ENCODE assay signal across 2 cellular contexts in genomic region chr3:155323063-155323666, GRCh38.
A peak's percentile ranks its signal among the peaks of the same experiment; 100 is the strongest.
TF ChIP-seq lines count a peak whose summit lies in the region.

No MANE protein-coding gene starts in this region.

TF ChIP-seq in IMR-90, 13 proteins besides CTCF, POLR2A, EP300 and RAD21:
- peak; percentile 94 for TF ChIP-seq SMC3 (IDR thresholded peaks at IDR 0.05; ENCODE audit: low read depth, low read length)
- no peak for TF ChIP-seq MAFK (IDR thresholded peaks at IDR 0.05; ENCODE audit: low read depth, low read length)

TF ChIP-seq in HepG2, 621 proteins besides CTCF, POLR2A, EP300 and RAD21:
- no peak for TF ChIP-seq IKZF5 (CRISPR knock-in tag; IDR thresholded peaks at IDR 0.05)
- TF ChIP-seq ARID3A (IDR thresholded peaks at IDR 0.05; ENCODE audit: low read depth, low read length): 0 out of 2 replicates have a peak, but pooled peaks have one; percentile 20
- peak; percentile 90 for TF ChIP-seq STAG1 (CRISPR knock-in tag; IDR thresholded peaks at IDR 0.05)
- TF ChIP-seq SMAD9 (CRISPR knock-in tag; IDR thresholded peaks at IDR 0.05): no peak
- no peak for TF ChIP-seq SETDB1 (CRISPR knock-in tag; IDR thresholded peaks at IDR 0.05; ENCODE audit: borderline replicate concordance)
- peak; percentile 64 for TF ChIP-seq MNT (IDR thresholded peaks at IDR 0.05)
- no peak for TF ChIP-seq ZBTB4 (CRISPR knock-in tag; IDR thresholded peaks at IDR 0.05; ENCODE audit: borderline replicate concordance)
- TF ChIP-seq SMC3 (IDR thresholded peaks at IDR 0.05; ENCODE audit: low read length): peak; percentile 69
- no peak for TF ChIP-seq DMTF1 (CRISPR knock-in tag; IDR thresholded peaks at IDR 0.05)
- TF ChIP-seq ZFX (CRISPR knock-in tag; IDR thresholded peaks at IDR 0.05; ENCODE audit: low read depth): no peak
